ENCODE assay signal across 20 cellular contexts in genomic region chr5:78500028-78500427, GRCh38.
DNase-seq lines count a peak whose midpoint lies in the region; ATAC-seq and TF ChIP-seq lines count a peak whose summit lies in the region.
"Had no signal": no experiment of that assay in that cellular context is flagged by ENCODE, and none has a peak within 500 bp of the region (broad histone marks: within the 10 kb centered on the region; RNA-seq: fewer than 3 reads in every experiment).

No MANE protein-coding gene starts in this region.

- no peaks in the 10 kb centered on the region for H3F3A ChIP-seq in GM23338 (replicated peaks; ENCODE audit: low read depth)

- no peaks in the 10 kb centered on the region for H3K27me3 ChIP-seq in cardiac muscle cell
- no peaks in the 10 kb centered on the region for H3K27me3 ChIP-seq in colonic mucosa
- H3K27me3 ChIP-seq in GM23338 (ENCODE audit: insufficient read depth): no peaks in the 10 kb centered on the region
- H3K27me3 ChIP-seq: BLaER1 had no signal

- no peaks in the 10 kb centered on the region; the same call in 1 of the 3 replicates for H3K36me3 Mint-ChIP-seq in GM23338 (ENCODE audit: low read depth)
- H3K36me3 Mint-ChIP-seq: CD4-positive, alpha-beta memory T cell had no signal

- 0 out of 2 replicates have a peak, but pooled peaks cover 11% of the 10 kb centered on the region for H4K20me1 ChIP-seq in GM23338 (replicated peaks; ENCODE audit: insufficient read depth)
- H4K20me1 ChIP-seq: BLaER1 had no signal

- peaks cover 9% of the 10 kb centered on the region for H3K27me3 Mint-ChIP-seq in GM23338 (ENCODE audit: insufficient read depth, low read depth, poor library complexity)

- peaks cover 5% of the 10 kb centered on the region; the same call in 1 of the 2 replicates for H3K9me2 ChIP-seq in GM23338 (ENCODE audit: insufficient read depth)

- H3K27ac Mint-ChIP-seq in GM23338: no peak overlapping the region
- H3K27ac Mint-ChIP-seq: CD4-positive, alpha-beta memory T cell had no signal

- peaks cover 72% of the 10 kb centered on the region for H3K4me1 Mint-ChIP-seq in GM23338
- H3K4me1 Mint-ChIP-seq: CD4-positive, alpha-beta memory T cell had no signal

- H2AFZ ChIP-seq in GM23338: no peak overlapping the region

- H3K4me3 Mint-ChIP-seq in GM23338: no peak overlapping the region
- H3K4me3 Mint-ChIP-seq: CD4-positive, alpha-beta memory T cell had no signal

- peak overlapping the region; percentile 72 for H3K27ac ChIP-seq in cardiac muscle cell
- H3K27ac ChIP-seq in colonic mucosa: no peak overlapping the region
- H3K27ac ChIP-seq in GM23338 (ENCODE audit: low read depth): no peak overlapping the region
- H3K27ac ChIP-seq: BLaER1 had no signal

- no peak overlapping the region for H3K9ac ChIP-seq in colonic mucosa (ENCODE audit: low read depth in 2 of 2, low read length in 2 of 2)
- H3K9ac ChIP-seq: BLaER1 had no signal

- TF ChIP-seq CTCF in cardiac muscle cell (IDR thresholded peaks at IDR 0.05; ENCODE audit: low read depth, low read length) (no peak), colonic mucosa (IDR thresholded peaks at IDR 0.05) (no peak), fibroblast of villous mesenchyme (IDR thresholded peaks at IDR 0.05; ENCODE audit: insufficient read depth, low read depth, low read length) (no peak), GM23338 (conservative IDR thresholded peaks at IDR 0.05; ENCODE audit: low read depth in 2 of 2) (no peak)

- intact Hi-C loops in Right ventricle myocardium superior (cut with DNase I) (no loop called here), colonic mucosa (cut with DNase I) (no loop called here)

- H3K36me3 ChIP-seq in cardiac muscle cell: no peaks in the 10 kb centered on the region
- no peaks in the 10 kb centered on the region for H3K36me3 ChIP-seq in colonic mucosa
- H3K36me3 ChIP-seq in GM23338 (ENCODE audit: insufficient read depth): no peaks in the 10 kb centered on the region
- H3K36me3 ChIP-seq: BLaER1 had no signal

- no peak overlapping the region for H3K4me3 ChIP-seq in cardiac muscle cell
- H3K4me3 ChIP-seq in colonic mucosa: no peak overlapping the region
- H3K4me3 ChIP-seq in fibroblast of villous mesenchyme (ENCODE audit: low read depth, low read length): no peak overlapping the region
- no peak overlapping the region for H3K4me3 ChIP-seq in GM23338
- H3K4me3 ChIP-seq: BLaER1, K562 had no signal

- ATAC-seq in Right ventricle myocardium superior (ENCODE audit: poor library complexity): no peak
- ATAC-seq in GM23338: no peak
- no peak for ATAC-seq in HG03045 (IDR thresholded peaks at IDR 0.05; ENCODE audit: unreplicated experiment)
- ATAC-seq: K562 had no signal

- no peak overlapping the region for H3K4me2 ChIP-seq in GM23338
- H3K4me2 ChIP-seq: BLaER1 had no signal

- H3K4me1 ChIP-seq in cardiac muscle cell (ENCODE audit: low read depth) (peaks cover 90% of the 10 kb centered on the region), colonic mucosa (no peaks in the 10 kb centered on the region), GM23338 (ENCODE audit: insufficient read depth) (peaks cover 40% of the 10 kb centered on the region)

- H3K79me2 ChIP-seq in GM23338 (replicated peaks; ENCODE audit: insufficient read depth): peaks cover 64% of the 10 kb centered on the region

- H3K9me3 Mint-ChIP-seq in GM23338: no peaks in the 10 kb centered on the region

- H3K9me3 ChIP-seq in cardiac muscle cell (ENCODE audit: low read depth) (no peaks in the 10 kb centered on the region), colonic mucosa (no peaks in the 10 kb centered on the region)
- H3K9me3 ChIP-seq: BLaER1 had no signal

- DNase-seq in cardiac muscle cell (ENCODE audit: low read depth in 1 of 2, low spot score in 1 of 2) (no peak), Right ventricle myocardium superior (no peak), colonic mucosa (peak; percentile 7), fibroblast of villous mesenchyme (ENCODE audit: low read depth) (peak; percentile 41), GM23338 (ENCODE audit: low spot score) (no peak), SIG-M5 (lab: John Stamatoyannopoulos, UW) (no peak)
- no peak for DNase-seq in activated CD4-positive, alpha-beta T cell treated with anti-CD3 and anti-CD28 coated beads, Interleukin-2, amount 50 U/mL, for 1 hour
- DNase-seq: 8988T; Calu3; CD4-positive, alpha-beta memory T cell; DMS53; MV-4-11; NCI-H1417; NCI-H187 treated with DMSO at 0.1 percent for 48 hours; NCI-H2227 treated with DMSO at 0.1 percent for 48 hours; NCI-H510A treated with DMSO at 0.1 percent for 48 hours; NCI-H774 had no signal

TF ChIP-seq in GM23338, 12 proteins besides CTCF, POLR2A, EP300 and RAD21 (continues in another document):
- TF ChIP-seq EZH2 (IDR thresholded peaks at IDR 0.05; ENCODE audit: low read depth, unreplicated experiment) (no peak), ZNF462 (CRISPR knock-in tag; IDR thresholded peaks at IDR 0.05) (no peak), ZNF114 (CRISPR knock-in tag; IDR thresholded peaks at IDR 0.05) (no peak), STAT1 (IDR thresholded peaks at IDR 0.05; ENCODE audit: unreplicated experiment) (no peak), POLR2AphosphoS5 (IDR thresholded peaks at IDR 0.05; ENCODE audit: low read depth) (no peak)
- TF ChIP-seq, protein P1, sequence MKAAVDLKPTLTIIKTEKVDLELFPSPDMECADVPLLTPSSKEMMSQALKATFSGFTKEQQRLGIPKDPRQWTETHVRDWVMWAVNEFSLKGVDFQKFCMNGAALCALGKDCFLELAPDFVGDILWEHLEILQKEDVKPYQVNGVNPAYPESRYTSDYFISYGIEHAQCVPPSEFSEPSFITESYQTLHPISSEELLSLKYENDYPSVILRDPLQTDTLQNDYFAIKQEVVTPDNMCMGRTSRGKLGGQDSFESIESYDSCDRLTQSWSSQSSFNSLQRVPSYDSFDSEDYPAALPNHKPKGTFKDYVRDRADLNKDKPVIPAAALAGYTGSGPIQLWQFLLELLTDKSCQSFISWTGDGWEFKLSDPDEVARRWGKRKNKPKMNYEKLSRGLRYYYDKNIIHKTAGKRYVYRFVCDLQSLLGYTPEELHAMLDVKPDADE (IDR thresholded peaks at IDR 0.05): no peak

Comparison
In these comparisons a context has a peak if more than half of its experiments do, and no peak if none do; other contexts are left out.
1. DNase-seq: peak in colonic mucosa (single experiment) and fibroblast of villous mesenchyme (single experiment); none in cardiac muscle cell (0 of 2), Right ventricle myocardium superior (single experiment), GM23338 (single experiment), activated CD4-positive, alpha-beta T cell treated with anti-CD3 and anti-CD28 coated beads, Interleukin-2, amount 50 U/mL, for 1 hour (single experiment) and SIG-M5 (single experiment).